In the genomic region with DNA sequence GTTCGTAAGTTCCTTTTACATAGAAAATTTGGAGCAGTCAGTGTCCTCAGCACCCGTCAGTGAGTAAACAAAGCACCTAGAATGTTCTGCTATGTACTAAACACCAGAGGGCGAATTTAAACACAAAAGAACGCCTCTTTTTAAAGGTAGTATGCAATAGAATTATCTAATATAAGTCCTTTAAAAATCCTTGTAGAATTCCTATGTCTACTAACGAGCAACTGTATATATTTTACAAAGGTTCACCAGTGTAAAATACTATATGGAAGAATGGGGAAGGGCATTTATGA, we compare ENCODE assay signal across 8 cellular contexts. TPM values are rescaled to one million over a fixed set of nuclear protein-coding genes. Genes with fewer than 3 reads are reported as not detected.
A peak's percentile ranks its signal among the peaks of the same experiment; 100 is the strongest.
DNase-seq lines count a peak whose midpoint lies in the region; ATAC-seq and TF ChIP-seq lines count a peak whose summit lies in the region.

No MANE protein-coding gene starts in this region.

- CTCF ChIA-PET in MCF 10A (lab: Yijun Ruan, JAX): no interaction called here

- no peaks in the 10 kb centered on the region for H3K9me3 ChIP-seq in lower lobe of right lung
- H3K9me3 ChIP-seq in uterus: no peaks in the 10 kb centered on the region

- POLR2A ChIA-PET in MCF 10A (lab: Yijun Ruan, JAX): interaction anchor here (3.2 kb wide), 1 partner anchor 11 kb away, joined by 15 read pairs; the partner anchor contains the start of gene SLC25A46

- no peaks in the 10 kb centered on the region for H3K36me3 Mint-ChIP-seq in MCF 10A (ENCODE audit: insufficient read depth, unreplicated experiment)

- TF ChIP-seq CTCF in LNCaP clone FGC (IDR thresholded peaks at IDR 0.05; ENCODE audit: control insufficient read depth, extremely low read depth, insufficient read depth) (peak; percentile 31; the same call in 1 of the 2 replicates), MCF 10A (IDR thresholded peaks at IDR 0.05; ENCODE audit: unreplicated experiment) (no peak), lower lobe of right lung (IDR thresholded peaks at IDR 0.05) (no peak), uterus (IDR thresholded peaks at IDR 0.05) (no peak)

- ATAC-seq in GM21528 (IDR thresholded peaks at IDR 0.05; ENCODE audit: low FRiP score, unreplicated experiment) (peak; percentile 73), lower lobe of right lung (peak; percentile 50 to 72)

- no peak overlapping the region for H3K27ac ChIP-seq in lower lobe of right lung
- no peak overlapping the region for H3K27ac ChIP-seq in uterus

- DNase-seq in DMS153 treated with DMSO at 0.1 percent for 48 hours (lab: John Stamatoyannopoulos, UW; ENCODE audit: unreplicated experiment): peak; percentile 1
- DNase-seq in LNCaP clone FGC (ENCODE audit: low read depth): peak; percentile 28
- DNase-seq in MCF 10A (ENCODE audit: unreplicated experiment): no peak
- no peak for DNase-seq in lower lobe of right lung
- no peak for DNase-seq in uterus
- DNase-seq in HT-29 (ENCODE audit: low spot score): no peak
- no peak for DNase-seq in HuH-7.5 (ENCODE audit: low spot score)

- BruUV-seq in MCF 10A (replicated peaks; lab: Mats Ljungman, UMichigan): no TSS peak

- no peaks in the 10 kb centered on the region for H3K27me3 Mint-ChIP-seq in MCF 10A (ENCODE audit: insufficient read depth, unreplicated experiment)

- peaks cover 5% of the 10 kb centered on the region for H3K4me1 Mint-ChIP-seq in MCF 10A (ENCODE audit: insufficient read depth, unreplicated experiment)

- peaks cover 6% of the 10 kb centered on the region for H3K4me1 ChIP-seq in lower lobe of right lung
- H3K4me1 ChIP-seq in uterus: no peaks in the 10 kb centered on the region

- no peaks in the 10 kb centered on the region for H3K36me3 ChIP-seq in lower lobe of right lung
- no peaks in the 10 kb centered on the region for H3K36me3 ChIP-seq in uterus

- H3K27me3 ChIP-seq in lower lobe of right lung (ENCODE audit: low read depth): no peaks in the 10 kb centered on the region
- no peaks in the 10 kb centered on the region for H3K27me3 ChIP-seq in uterus

- peak overlapping the region; percentile 70 for H3K4me3 Mint-ChIP-seq in MCF 10A (ENCODE audit: unreplicated experiment)

- no peak for TF ChIP-seq POLR2A in uterus (IDR thresholded peaks at IDR 0.05)

- intact Hi-C loops in MCF 10A (cut with micrococcal nuclease) (no loop called here), lower lobe of right lung (cut with DNase I) (no loop called here), uterus (cut with DNase I; ENCODE audit: low total_unique reads) (no loop called here)

- no peak overlapping the region for H3K27ac Mint-ChIP-seq in MCF 10A (ENCODE audit: low read depth, unreplicated experiment)

- H3K4me3 ChIP-seq in LNCaP clone FGC (ENCODE audit: low read depth, low read length) (peak overlapping the region; percentile 66), lower lobe of right lung (peak overlapping the region; percentile 55), uterus (peak overlapping the region; percentile 10 to 28)

- no peaks in the 10 kb centered on the region for H3K9me3 Mint-ChIP-seq in MCF 10A (ENCODE audit: unreplicated experiment)

RNA-seq across cellular contexts. Expression of gene TMEM232, which starts 0.5 kb away (rescaled TPM):
- total RNA-seq in MCF 10A (2022): 2.8 and 3.1 TPM in 2 replicates
- total RNA-seq in lower lobe of right lung: 11.4 TPM
- 10 to 100 TPM in 1 of 4 donors, 1 to 10 TPM in 2, not detected in 1; 1.3 to 19.3 (median 7.1) TPM for total RNA-seq in uterus
- total RNA-seq in HT-29 (2014; rRNA removed; shearing (Covaris generic)): 0.10 and 0.94 TPM in 2 replicates

RNA-seq across cellular contexts. Expression of gene SLC25A46, which starts 11.8 kb away (rescaled TPM):
- total RNA-seq in MCF 10A (2022) (42.5 and 42.7 TPM in 2 replicates), lower lobe of right lung (37.9 TPM), uterus (10 to 100 TPM; 27.4 to 97.9 (median 39.1) TPM)
- 25.8 and 28.1 TPM in 2 replicates for total RNA-seq in HT-29 (2014; rRNA removed; shearing (Covaris generic))

Comparison
In these comparisons a context has a peak if more than half of its experiments do, and no peak if none do; other contexts are left out.
1. DNase-seq: peak in DMS153 treated with DMSO at 0.1 percent for 48 hours (single experiment) and LNCaP clone FGC (single experiment); none in MCF 10A (single experiment), lower lobe of right lung (single experiment), uterus (0 of 2), HT-29 (single experiment) and HuH-7.5 (single experiment).
2. Peak in every context shown above with its lines, with median percentiles within 50 percentile points of each other: H3K4me3 ChIP-seq.